Comparison of ENCODE assay signal across 1 cellular context in the genomic region with DNA sequence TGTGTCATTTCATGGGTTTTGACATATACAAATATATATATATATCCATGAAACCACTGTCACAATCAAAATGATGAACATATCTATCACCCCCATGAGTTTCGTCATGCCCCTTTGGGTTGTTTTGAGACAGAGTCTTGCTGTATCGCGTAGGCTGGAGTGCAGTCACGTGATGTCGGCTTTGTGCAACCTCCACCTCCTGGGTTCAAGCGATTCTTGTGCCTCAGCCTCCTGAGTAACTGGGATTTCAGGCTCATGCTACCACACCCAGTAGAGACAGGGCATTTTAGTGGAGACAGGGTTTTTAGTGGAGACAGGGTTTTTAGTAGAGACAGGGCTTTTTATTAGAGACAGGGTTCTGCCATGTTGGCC.
TF ChIP-seq lines count a peak whose summit lies in the region.

No MANE protein-coding gene starts in this region.

TF ChIP-seq in H1, 55 proteins besides CTCF, POLR2A, EP300 and RAD21:
- TF ChIP-seq TAF1 (IDR thresholded peaks at IDR 0.05; ENCODE audit: low read depth, low read length) (no peak), CEBPB (IDR thresholded peaks at IDR 0.05; ENCODE audit: low read depth, low read length) (no peak), POLR2AphosphoS5 (IDR thresholded peaks at IDR 0.05; ENCODE audit: low read depth, low read length) (no peak), CBX5 (IDR thresholded peaks at IDR 0.05; ENCODE audit: low read depth, low read length) (no peak), RFX5 (IDR thresholded peaks at IDR 0.05; ENCODE audit: borderline replicate concordance, low read depth, low read length) (no peak), TCF12 (IDR thresholded peaks at IDR 0.05; ENCODE audit: low read depth, low read length) (no peak), SRF (IDR thresholded peaks at IDR 0.05; ENCODE audit: low read depth, low read length) (no peak), TEAD4 (IDR thresholded peaks at IDR 0.05; ENCODE audit: low read depth, low read length) (no peak)
- TF ChIP-seq, protein P1, sequence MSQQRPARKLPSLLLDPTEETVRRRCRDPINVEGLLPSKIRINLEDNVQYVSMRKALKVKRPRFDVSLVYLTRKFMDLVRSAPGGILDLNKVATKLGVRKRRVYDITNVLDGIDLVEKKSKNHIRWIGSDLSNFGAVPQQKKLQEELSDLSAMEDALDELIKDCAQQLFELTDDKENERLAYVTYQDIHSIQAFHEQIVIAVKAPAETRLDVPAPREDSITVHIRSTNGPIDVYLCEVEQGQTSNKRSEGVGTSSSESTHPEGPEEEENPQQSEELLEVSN (IDR thresholded peaks at IDR 0.05), result no peak
- TF ChIP-seq, protein P2, sequence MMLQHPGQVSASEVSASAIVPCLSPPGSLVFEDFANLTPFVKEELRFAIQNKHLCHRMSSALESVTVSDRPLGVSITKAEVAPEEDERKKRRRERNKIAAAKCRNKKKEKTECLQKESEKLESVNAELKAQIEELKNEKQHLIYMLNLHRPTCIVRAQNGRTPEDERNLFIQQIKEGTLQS (IDR thresholded peaks at IDR 0.05; ENCODE audit: insufficient read depth, low read depth, low read length), result no peak
